In the genomic region with DNA sequence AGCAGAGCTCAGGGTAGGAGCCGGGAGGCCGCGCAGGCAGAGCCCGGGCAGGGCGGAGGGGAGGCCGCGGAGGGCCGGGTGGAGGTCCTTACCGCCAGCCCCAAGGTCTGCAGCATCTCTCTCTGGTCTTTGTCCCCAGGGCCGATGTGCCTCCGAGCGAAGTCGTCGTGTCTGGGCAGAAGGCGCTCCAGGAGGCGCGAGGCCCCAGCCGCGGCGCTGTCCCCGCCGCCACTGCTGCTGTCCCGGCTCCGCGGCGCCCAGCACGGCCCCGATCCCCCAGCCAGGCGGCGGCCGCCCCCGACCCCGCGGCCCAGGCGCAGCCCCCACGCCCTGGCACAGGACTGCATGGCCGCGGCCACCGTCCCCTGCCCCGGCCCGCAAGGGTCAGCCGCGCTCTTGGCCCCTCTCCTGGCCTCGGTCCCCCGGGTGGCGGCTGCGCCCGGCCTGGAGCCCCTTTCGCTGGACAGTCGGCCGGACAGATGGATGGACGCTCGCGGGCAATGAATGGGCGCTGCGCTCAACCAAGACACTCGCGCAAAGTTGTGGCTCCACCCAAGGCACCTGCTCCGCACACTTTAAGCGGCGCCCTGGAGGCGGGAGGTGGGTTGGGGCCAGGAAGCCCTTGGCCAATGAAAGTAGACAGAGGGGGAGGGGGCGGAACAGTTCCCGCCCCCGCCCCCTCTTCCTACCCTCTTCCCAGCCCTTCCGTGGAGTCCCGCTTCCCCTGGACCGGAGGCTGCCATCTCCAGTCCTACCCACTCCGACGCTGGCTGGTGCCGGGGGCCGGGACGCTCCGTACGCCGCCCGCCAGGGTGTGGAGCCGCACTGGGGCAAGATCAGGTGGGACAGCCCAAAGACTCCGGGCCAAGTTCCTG, we compare ENCODE assay signal across 8 cellular contexts. TPM values are rescaled to one million over a fixed set of nuclear protein-coding genes. Genes with fewer than 3 reads are reported as not detected.
A peak's percentile ranks its signal among the peaks of the same experiment; 100 is the strongest.
DNase-seq lines count a peak whose midpoint lies in the region; ATAC-seq and TF ChIP-seq lines count a peak whose summit lies in the region.

GLDC (minus strand) TSS at position 577 of the 875 bp plus-strand sequence; CDS start at position 347, 230 bp downstream.

- peak; percentile 67 to 73 for ATAC-seq in activated CD4-positive, CD25-positive, alpha-beta regulatory T cell treated with anti-CD3 and anti-CD28 coated beads, Interleukin-2, amount 50 U/mL, for 24 hours
- peak; percentile 93 for ATAC-seq in HG02885 (IDR thresholded peaks at IDR 0.05; ENCODE audit: poor library complexity, unreplicated experiment)

- peaks cover 0 to 46% of the 10 kb centered on the region in 2 donors for H3K27me3 ChIP-seq in tibial artery

- peaks cover 40% of the 10 kb centered on the region for H3K4me1 Mint-ChIP-seq in neural crest cell

- no peaks in the 10 kb centered on the region for H3K36me3 ChIP-seq in tibial artery

- H3K4me1 ChIP-seq in tibial artery, result peaks cover 0 to 23% (median 15%) of the 10 kb centered on the region in 4 donors

- H3K27ac Mint-ChIP-seq in neural crest cell (ENCODE audit: unreplicated experiment), result peak within 1 kb of the TSS; percentile 78

- TF ChIP-seq CTCF in fibroblast of the aortic adventitia (IDR thresholded peaks at IDR 0.05; ENCODE audit: insufficient read depth, low read length) (no peak), neural crest cell (conservative IDR thresholded peaks at IDR 0.05) (no peak), tibial artery (IDR thresholded peaks at IDR 0.05) (no peak)

- H3K9me3 ChIP-seq in tibial artery, result no peaks in the 10 kb centered on the region

- DNase-seq in activated CD4-positive, CD25-positive, alpha-beta regulatory T cell treated with anti-CD3 and anti-CD28 coated beads, Interleukin-2, amount 50 U/mL, for 72 hours, result no peak
- peak; percentile 69 for DNase-seq in NCI-H345 treated with DMSO at 0.1 percent for 48 hours (lab: John Stamatoyannopoulos, UW; ENCODE audit: unreplicated experiment)
- peak; percentile 5 for DNase-seq in activated T-cell treated with anti-CD3 and anti-CD28 coated beads for 4 hours
- no peak for DNase-seq in fibroblast of the aortic adventitia (ENCODE audit: low read depth)
- peak; percentile 57 for DNase-seq in neural crest cell (ENCODE audit: low read depth, low spot score)
- DNase-seq in tibial artery, result peak in 1 of 2 donors; percentile 21

- H3K36me3 Mint-ChIP-seq in neural crest cell (ENCODE audit: low read depth), result peaks cover 2% of the 10 kb centered on the region

- H3K27ac ChIP-seq in tibial artery, result no peak within 1 kb of the TSS

- no peaks in the 10 kb centered on the region for H3K9me3 Mint-ChIP-seq in neural crest cell

- H3K4me3 ChIP-seq in fibroblast of the aortic adventitia (ENCODE audit: low read depth, low read length) (peak within 1 kb of the TSS; percentile 37), tibial artery (peak within 1 kb of the TSS; percentile 43 to 52)

- intact Hi-C loops in tibial artery (cut with DNase I; ENCODE audit: low total_unique reads), result no loop called here

- peaks cover 68% of the 10 kb centered on the region for H3K27me3 Mint-ChIP-seq in neural crest cell (ENCODE audit: low read depth)

- H3K4me3 Mint-ChIP-seq in neural crest cell, result peak within 1 kb of the TSS; percentile 97

RNA-seq across cellular contexts. Expression of gene GLDC, which starts in this region (rescaled TPM):
- total RNA-seq in fibroblast of the aortic adventitia (ENCODE audit: low replicate concordance) (0.65 and 1.8 TPM in 2 replicates), neural crest cell (37.4 and 37.8 TPM in 2 replicates)

Comparison
In these comparisons a context has a peak if more than half of its experiments do, and no peak if none do; other contexts are left out.
1. RNA of gene GLDC (total RNA-seq): 37.4 to 37.8 TPM in neural crest cell; 0.65 to 1.8 TPM in fibroblast of the aortic adventitia; every median in the first group is over 10 times any median in the second.
2. DNase-seq: peak in NCI-H345 treated with DMSO at 0.1 percent for 48 hours (single experiment), activated T-cell treated with anti-CD3 and anti-CD28 coated beads for 4 hours (single experiment) and neural crest cell (single experiment); none in activated CD4-positive, CD25-positive, alpha-beta regulatory T cell treated with anti-CD3 and anti-CD28 coated beads, Interleukin-2, amount 50 U/mL, for 72 hours (single experiment) and fibroblast of the aortic adventitia (single experiment).